18 cellular contexts compared by ENCODE assay signal in genomic region chr16:10562361-10562899, GRCh38. TPM values are rescaled to one million over a fixed set of nuclear protein-coding genes. Genes with fewer than 3 reads are reported as not detected.
"Had no signal": no experiment of that assay in that cellular context is flagged by ENCODE, and none has a peak within 500 bp of the region (broad histone marks: within the 10 kb centered on the region; RNA-seq: fewer than 3 reads in every experiment).

No MANE protein-coding gene starts in this region.

- H3K4me1 ChIP-seq: body of pancreas, colonic mucosa had no signal

- H3K4me3 ChIP-seq: body of pancreas, colonic mucosa, smooth muscle cell had no signal

- H3K9me3 ChIP-seq: colonic mucosa, neutrophil had no signal

- H3K27me3 ChIP-seq: body of pancreas, colonic mucosa, neutrophil had no signal

- H3K9me3 Mint-ChIP-seq: memory B cell; natural killer cell; T-helper 1 cell treated with Interleukin-12 subunit alpha and Interleukin-12 subunit beta and Interleukin-4 antibody, amounts not matched to agents 30 μg/mL and 1 μg/mL, for 36 hours had no signal

- ATAC-seq: body of pancreas; natural killer cell; stimulated activated naive CD8-positive, alpha-beta T cell treated with anti-CD3 and anti-CD28 coated beads, Interleukin-15, Interleukin-2, amounts not matched to agents 100 U/mL and 50 U/mL, for 24 hours had no signal

- H3K4me3 Mint-ChIP-seq: activated CD4-positive, alpha-beta memory T cell treated with anti-CD3 and anti-CD28 coated beads, Interleukin-2, amount 10 ng/mL, durations not matched to agents 7 days and 5 days; memory B cell; natural killer cell; T-helper 1 cell treated with Interleukin-12 subunit alpha and Interleukin-12 subunit beta and Interleukin-4 antibody, amounts not matched to agents 30 μg/mL and 1 μg/mL, for 36 hours had no signal

- H3K36me3 Mint-ChIP-seq: memory B cell, natural killer cell had no signal

- H3K4me1 Mint-ChIP-seq: activated CD4-positive, alpha-beta memory T cell treated with anti-CD3 and anti-CD28 coated beads, Interleukin-2, amount 10 ng/mL, durations not matched to agents 7 days and 5 days; natural killer cell had no signal

- H3K27ac ChIP-seq: body of pancreas, colonic mucosa, neutrophil, WERI-Rb-1 had no signal

- H3K36me3 ChIP-seq: colonic mucosa, neutrophil, WERI-Rb-1 had no signal

- H3K27ac Mint-ChIP-seq: activated CD4-positive, alpha-beta memory T cell treated with anti-CD3 and anti-CD28 coated beads, Interleukin-2, amount 10 ng/mL, durations not matched to agents 7 days and 5 days; activated naive CD4-positive, alpha-beta T cell treated with anti-CD3 and anti-CD28 coated beads, Interleukin-2, amount 50 U/mL, for 72 hours; memory B cell; natural killer cell; T-helper 1 cell treated with Interleukin-12 subunit alpha and Interleukin-12 subunit beta and Interleukin-4 antibody, amounts not matched to agents 30 μg/mL and 1 μg/mL, for 36 hours had no signal

- DNase-seq: activated CD4-positive, alpha-beta memory T cell treated with anti-CD3 and anti-CD28 coated beads, Interleukin-2, amount 10 ng/mL, durations not matched to agents 7 days and 5 days; activated CD4-positive, alpha-beta T cell treated with anti-CD3 and anti-CD28 coated beads for 4 hours; activated effector memory CD4-positive, alpha-beta T cell treated with anti-CD3 and anti-CD28 coated beads, Interleukin-2, amount 50 U/mL, for 16 hours; activated T-cell treated with anti-CD3 and anti-CD28 coated beads, Interleukin-2, amount 50 U/mL, for 48 hours; amniotic stem cell; body of pancreas; central memory CD4-positive, alpha-beta T cell; colonic mucosa; effector CD4-positive, alpha-beta T cell; natural killer cell; retina; stimulated activated naive CD8-positive, alpha-beta T cell treated with anti-CD3 and anti-CD28 coated beads, Interleukin-15, Interleukin-2, amounts not matched to agents 100 U/mL and 50 U/mL, for 24 hours; WERI-Rb-1 had no signal

RNA-seq across cellular contexts. Expression of gene EMP2, which starts 18.0 kb away (rescaled TPM):
- total RNA-seq: activated CD4-positive, alpha-beta memory T cell treated with anti-CD3 and anti-CD28 coated beads, Interleukin-2, amount 10 ng/mL, durations not matched to agents 7 days and 5 days; activated naive CD4-positive, alpha-beta T cell treated with anti-CD3 and anti-CD28 coated beads, Interleukin-2, amount 50 U/mL, for 72 hours; natural killer cell had no signal
